In genomic region chr21:42186591-42186990, GRCh38 we compare ENCODE assay signal across 1 cellular context.
TF ChIP-seq lines count a peak whose summit lies in the region.

No MANE protein-coding gene starts in this region.

TF ChIP-seq in IMR-90, 13 proteins besides CTCF, POLR2A, EP300 and RAD21 (continued from another document):
- TF ChIP-seq ELK1 (IDR thresholded peaks at IDR 0.05; ENCODE audit: borderline replicate concordance, low read depth, low read length) (no peak), USF2 (IDR thresholded peaks at IDR 0.05; ENCODE audit: low read depth, low read length) (no peak), SMC3 (IDR thresholded peaks at IDR 0.05; ENCODE audit: low read depth, low read length) (no peak), CEBPB (IDR thresholded peaks at IDR 0.05; ENCODE audit: low read depth, low read length) (no peak), RCOR1 (IDR thresholded peaks at IDR 0.05; ENCODE audit: insufficient replicate concordance, low read length) (no peak), FOS (IDR thresholded peaks at IDR 0.05; ENCODE audit: low read depth, low read length) (no peak), CHD1 (IDR thresholded peaks at IDR 0.05; ENCODE audit: low read depth, low read length) (no peak), MAZ (IDR thresholded peaks at IDR 0.05; ENCODE audit: borderline replicate concordance, low read depth, low read length) (no peak), MXI1 (IDR thresholded peaks at IDR 0.05; ENCODE audit: borderline replicate concordance, low read depth, low read length) (no peak), RFX5 (IDR thresholded peaks at IDR 0.05; ENCODE audit: low read depth, low read length) (no peak), MAFK (IDR thresholded peaks at IDR 0.05; ENCODE audit: low read depth, low read length) (no peak), NFE2L2 (IDR thresholded peaks at IDR 0.05; ENCODE audit: low read depth, low read length) (no peak)
